Comparison of ENCODE assay signal across 18 cellular contexts in genomic region chr4:7332216-7333023, GRCh38.
DNase-seq lines count a peak whose midpoint lies in the region; ATAC-seq and TF ChIP-seq lines count a peak whose summit lies in the region.
"Had no signal": no experiment of that assay in that cellular context is flagged by ENCODE, and none has a peak within 500 bp of the region (broad histone marks: within the 10 kb centered on the region; RNA-seq: fewer than 3 reads in every experiment).

No MANE protein-coding gene starts in this region.

- H3K4me1 ChIP-seq in SJCRH30, result peaks cover 29% of the 10 kb centered on the region
- H3K4me1 ChIP-seq: Caco-2 had no signal

- no peak for ATAC-seq in natural killer cell
- no peak for ATAC-seq in HG02970 (IDR thresholded peaks at IDR 0.05; ENCODE audit: low FRiP score, unreplicated experiment)
- ATAC-seq: left lung had no signal

- intact Hi-C loops in natural killer cell (cut with micrococcal nuclease), result no loop called here

- TF ChIP-seq CTCF in natural killer cell (IDR thresholded peaks at IDR 0.05), result no peak

- H3K4me1 Mint-ChIP-seq in natural killer cell, result peaks cover under 1 to 9% of the 10 kb centered on the region in 2 donors
- H3K4me1 Mint-ChIP-seq: activated naive CD4-positive, alpha-beta T cell treated with anti-CD3 and anti-CD28 coated beads, Interleukin-2, amount 50 U/mL, for 24 hours had no signal

- H3K4me3 ChIP-seq in SJCRH30, result no peak overlapping the region
- no peak overlapping the region for H3K4me3 ChIP-seq in skeletal muscle cell (ENCODE audit: low read depth, low read length)
- H3K4me3 ChIP-seq: left lung had no signal

- H3K9me3 ChIP-seq in SJCRH30 (replicated peaks), result no peaks in the 10 kb centered on the region
- H3K9me3 ChIP-seq: Caco-2, left lung had no signal

- H3K27me3 Mint-ChIP-seq in natural killer cell (ENCODE audit: low read depth in 2 of 2), result peaks cover 22 to 30% of the 10 kb centered on the region in 2 donors
- H3K27me3 Mint-ChIP-seq: activated naive CD4-positive, alpha-beta T cell treated with anti-CD3 and anti-CD28 coated beads, Interleukin-2, amount 50 U/mL, for 24 hours had no signal

- no peak overlapping the region for H3K27ac ChIP-seq in SJCRH30
- H3K27ac ChIP-seq: left lung had no signal

- H3K9me3 Mint-ChIP-seq in natural killer cell, result no peaks in the 10 kb centered on the region
- H3K9me3 Mint-ChIP-seq: activated naive CD4-positive, alpha-beta T cell treated with anti-CD3 and anti-CD28 coated beads, Interleukin-2, amount 50 U/mL, for 24 hours; H9 had no signal

- DNase-seq in GM04503 (ENCODE audit: low read depth) (peak; percentile 34), SJCRH30 (peak; percentile 55 to 60), glomerular visceral epithelial cell (ENCODE audit: extremely low spot score) (peak; percentile 55), skeletal muscle cell (ENCODE audit: low read depth) (peak; percentile 29), natural killer cell (no peak), H4 (ENCODE audit: low spot score) (no peak)
- DNase-seq: activated CD8-positive, alpha-beta memory T cell treated with anti-CD3 and anti-CD28 coated beads for 24 hours; Caco-2; glutamatergic neuron; H9; NCI-H1930; occipital lobe; stimulated activated CD4-positive, alpha-beta T cell treated with anti-CD3 and anti-CD28 coated beads, Interleukin-1b, Interleukin-23, amount 100 ng/mL, for 48 hours; stimulated activated naive CD4-positive, alpha-beta T cell; T1000 had no signal

- H3K27ac Mint-ChIP-seq in natural killer cell, result no peak overlapping the region
- H3K27ac Mint-ChIP-seq: activated naive CD4-positive, alpha-beta T cell treated with anti-CD3 and anti-CD28 coated beads, Interleukin-2, amount 50 U/mL, for 24 hours; H9 had no signal

- no peaks in the 10 kb centered on the region for H3K27me3 ChIP-seq in SJCRH30

- no peaks in the 10 kb centered on the region for H3K36me3 ChIP-seq in SJCRH30
- H3K36me3 ChIP-seq: left lung had no signal

- H3K4me3 Mint-ChIP-seq in natural killer cell, result no peak overlapping the region
- H3K4me3 Mint-ChIP-seq: activated naive CD4-positive, alpha-beta T cell treated with anti-CD3 and anti-CD28 coated beads, Interleukin-2, amount 50 U/mL, for 24 hours; H9 had no signal

- H3K36me3 Mint-ChIP-seq in natural killer cell, result no peaks in the 10 kb centered on the region
- H3K36me3 Mint-ChIP-seq: activated naive CD4-positive, alpha-beta T cell treated with anti-CD3 and anti-CD28 coated beads, Interleukin-2, amount 50 U/mL, for 24 hours had no signal

Comparison
In these comparisons a context has a peak if more than half of its experiments do, and no peak if none do; other contexts are left out.
1. DNase-seq: peak in GM04503 (single experiment), SJCRH30 (2 of 2), glomerular visceral epithelial cell (single experiment) and skeletal muscle cell (single experiment); none in natural killer cell (single experiment) and H4 (single experiment).